25 cellular contexts compared by ENCODE assay signal in genomic region chr3:42140665-42141203, GRCh38.
"Had no signal": no experiment of that assay in that cellular context is flagged by ENCODE, and none has a peak within 500 bp of the region (broad histone marks: within the 10 kb centered on the region; RNA-seq: fewer than 3 reads in every experiment).

No MANE protein-coding gene starts in this region.

- H3K27me3 Mint-ChIP-seq: dendritic cell treated with granulocyte-macrophage colony-stimulating factor and Interleukin-4, amounts not matched to agents 40 ng/mL and 50 ng/mL, for 4 days; effector memory CD8-positive, alpha-beta T cell; natural killer cell treated with Interleukin-12 subunit alpha and Interleukin-12 subunit beta and Interleukin-15 and Interleukin-18, amount 100 ng/mL, for 72 hours; stimulated activated naive B cell treated with anti-CD40 and anti-IgM and Interleukin-4, amounts not matched to agents 10 μg/mL and 1 μg/mL and 100 μg/mL, for 72 hours; stimulated activated naive CD8-positive, alpha-beta T cell treated with anti-CD3 and anti-CD28 coated beads, Interleukin-15, amount 100 ng/mL, for 72 hours had no signal

- H3K4me3 ChIP-seq: hepatocyte, lung, neural progenitor cell, pancreas, prostate gland, right lobe of liver, testis, tibial nerve, upper lobe of right lung, vagina had no signal

- DNase-seq: effector memory CD8-positive, alpha-beta T cell; erythroblast; foreskin melanocyte; left colon; left ventricle myocardium superior; mesenchymal stem cell; midbrain; occipital lobe; pancreas; right lobe of liver; stimulated activated CD4-positive, alpha-beta T cell treated with anti-CD3 and anti-CD28 coated beads, Interleukin-15, amount 100 ng/mL, for 24 hours; stimulated activated CD4-positive, alpha-beta T cell treated with anti-CD3 and anti-CD28 coated beads, Interleukin-1b, Interleukin-23, amount 100 ng/mL, for 48 hours; stimulated activated CD4-positive, alpha-beta T cell treated with anti-CD3 and anti-CD28 coated beads, Interleukin-4, amount 100 ng/mL, for 24 hours; stimulated activated naive B cell treated with anti-CD40 and anti-IgM and Interleukin-4, amounts not matched to agents 10 μg/mL and 1 μg/mL and 100 μg/mL, for 72 hours; stimulated activated naive CD8-positive, alpha-beta T cell treated with anti-CD3 and anti-CD28 coated beads, Interleukin-15, amount 100 ng/mL, for 72 hours; testis; upper lobe of right lung had no signal

- ATAC-seq: effector memory CD8-positive, alpha-beta T cell; left colon; left ventricle myocardium superior; pancreas; right lobe of liver; stimulated activated naive B cell treated with anti-CD40 and anti-IgM and Interleukin-4, amounts not matched to agents 10 μg/mL and 1 μg/mL and 100 μg/mL, for 72 hours; stimulated activated naive CD8-positive, alpha-beta T cell treated with anti-CD3 and anti-CD28 coated beads, Interleukin-15, amount 100 ng/mL, for 72 hours; upper lobe of right lung had no signal

- H3K27me3 ChIP-seq: hepatocyte, neural progenitor cell, pancreas, right lobe of liver, testis, tibial nerve, upper lobe of right lung, vagina had no signal

- H2AFZ ChIP-seq: hepatocyte, neural progenitor cell had no signal

- H3K9me3 Mint-ChIP-seq: dendritic cell treated with granulocyte-macrophage colony-stimulating factor and Interleukin-4, amounts not matched to agents 40 ng/mL and 50 ng/mL, for 4 days; effector memory CD8-positive, alpha-beta T cell; natural killer cell treated with Interleukin-12 subunit alpha and Interleukin-12 subunit beta and Interleukin-15 and Interleukin-18, amount 100 ng/mL, for 72 hours; neural progenitor cell; stimulated activated naive B cell treated with anti-CD40 and anti-IgM and Interleukin-4, amounts not matched to agents 10 μg/mL and 1 μg/mL and 100 μg/mL, for 72 hours; stimulated activated naive CD8-positive, alpha-beta T cell treated with anti-CD3 and anti-CD28 coated beads, Interleukin-15, amount 100 ng/mL, for 72 hours had no signal

- H3K36me3 Mint-ChIP-seq: natural killer cell treated with Interleukin-12 subunit alpha and Interleukin-12 subunit beta and Interleukin-15 and Interleukin-18, amount 100 ng/mL, for 72 hours had no signal

- H3K36me3 ChIP-seq: neural progenitor cell, pancreas, prostate gland, right lobe of liver, upper lobe of right lung, vagina had no signal

- H3K27ac Mint-ChIP-seq: dendritic cell treated with granulocyte-macrophage colony-stimulating factor and Interleukin-4, amounts not matched to agents 40 ng/mL and 50 ng/mL, for 4 days; effector memory CD8-positive, alpha-beta T cell; natural killer cell treated with Interleukin-12 subunit alpha and Interleukin-12 subunit beta and Interleukin-15 and Interleukin-18, amount 100 ng/mL, for 72 hours; neural progenitor cell had no signal

- H3K9ac ChIP-seq: neural progenitor cell had no signal

- H3K4me1 ChIP-seq: neural progenitor cell, pancreas, prostate gland, right lobe of liver, testis, upper lobe of right lung had no signal

- H3K4me2 ChIP-seq: hepatocyte, neural progenitor cell had no signal

- H3K27ac ChIP-seq: hepatocyte, neural progenitor cell, pancreas, prostate gland, right lobe of liver, testis, tibial nerve, upper lobe of right lung, vagina had no signal

- H3K4me3 Mint-ChIP-seq: dendritic cell treated with granulocyte-macrophage colony-stimulating factor and Interleukin-4, amounts not matched to agents 40 ng/mL and 50 ng/mL, for 4 days; effector memory CD8-positive, alpha-beta T cell; natural killer cell treated with Interleukin-12 subunit alpha and Interleukin-12 subunit beta and Interleukin-15 and Interleukin-18, amount 100 ng/mL, for 72 hours; neural progenitor cell; stimulated activated naive B cell treated with anti-CD40 and anti-IgM and Interleukin-4, amounts not matched to agents 10 μg/mL and 1 μg/mL and 100 μg/mL, for 72 hours; stimulated activated naive CD8-positive, alpha-beta T cell treated with anti-CD3 and anti-CD28 coated beads, Interleukin-15, amount 100 ng/mL, for 72 hours had no signal

- H3K9me3 ChIP-seq: pancreas, prostate gland, right lobe of liver, testis, tibial nerve, upper lobe of right lung, vagina had no signal
